In genomic region chr5:119074419-119074818, GRCh38 we compare ENCODE assay signal across 8 cellular contexts. TPM values are rescaled to one million over a fixed set of nuclear protein-coding genes. Genes with fewer than 3 reads are reported as not detected.
DNase-seq lines count a peak whose midpoint lies in the region; ATAC-seq and TF ChIP-seq lines count a peak whose summit lies in the region.

No MANE protein-coding gene starts in this region.

- no peak for TF ChIP-seq POLR2A in gastroesophageal sphincter (IDR thresholded peaks at IDR 0.05)
- TF ChIP-seq POLR2A in ovary (IDR thresholded peaks at IDR 0.05) = no peak

- H3K9me3 ChIP-seq in CD8-positive, alpha-beta memory T cell (ENCODE audit: low read length) = no peaks in the 10 kb centered on the region
- H3K9me3 ChIP-seq in gastroesophageal sphincter = no peaks in the 10 kb centered on the region
- H3K9me3 ChIP-seq in ovary = no peaks in the 10 kb centered on the region

- peak; percentile 31 for ATAC-seq in GM19395 (IDR thresholded peaks at IDR 0.05; ENCODE audit: unreplicated experiment)
- peak; percentile 24 for ATAC-seq in HG03139 (IDR thresholded peaks at IDR 0.05; ENCODE audit: unreplicated experiment)
- ATAC-seq in activated B cell treated with CpG ODN at 0.5 μM for 24 hours (ENCODE audit: low read depth) = no peak
- no peak for ATAC-seq in gastroesophageal sphincter
- no peak for ATAC-seq in HG02763 (IDR thresholded peaks at IDR 0.05; ENCODE audit: unreplicated experiment)

- 78 to 89% methylated on average over 3 of the region's 3 CpGs for WGBS in gastroesophageal sphincter (ENCODE audit: low coverage in 1 of 2), 2 donors
- 79 to 86% (median 81%) methylated on average over 3 of the region's 3 CpGs for WGBS in ovary, 3 donors

- H3K27ac ChIP-seq in CD8-positive, alpha-beta memory T cell (ENCODE audit: low read depth, low read length) = peak overlapping the region; percentile 19
- H3K27ac ChIP-seq in gastroesophageal sphincter (no peak overlapping the region), ovary (no peak overlapping the region)

- CTCF ChIA-PET in CD8-positive, alpha-beta memory T cell (lab: Charles Lee) = interaction anchor here (1.0 kb wide), 1 partner anchor 225 kb away, joined by 3 read pairs; no protein-coding TSS in a partner anchor
- CTCF ChIA-PET in activated B cell treated with CpG ODN at 0.5 μM for 24 hours (lab: Charles Lee) = interaction anchor here (0.6 kb wide), 2 partner anchors 53 to 1386 kb away, joined by 3 read pairs; no protein-coding TSS in a partner anchor

- no peak for TF ChIP-seq EP300 in gastroesophageal sphincter (IDR thresholded peaks at IDR 0.05)
- TF ChIP-seq EP300 in ovary (IDR thresholded peaks at IDR 0.05) = no peak

- TF ChIP-seq CTCF in activated B cell treated with CpG ODN at 0.5 μM for 24 hours (IDR thresholded peaks at IDR 0.05) (no peak), gastroesophageal sphincter (IDR thresholded peaks at IDR 0.05) (no peak), ovary (IDR thresholded peaks at IDR 0.05) (no peak)

- H3K27ac Mint-ChIP-seq in CD8-positive, alpha-beta memory T cell = peak overlapping the region in 3 of 8 donors; percentile 0 to 82 (median 81)
- peak overlapping the region; percentile 98 for H3K27ac Mint-ChIP-seq in activated B cell treated with CpG ODN at 0.5 μM for 24 hours

- intact Hi-C loops in activated B cell treated with CpG ODN at 0.5 μM for 24 hours (cut with micrococcal nuclease) = loop anchor here (5.0 kb wide), 3 partner anchors 33 to 1383 kb away; partner anchors contain the start of gene TNFAIP8
- intact Hi-C loops in ovary (cut with DNase I) = no loop called here

- peaks cover 44 to 74% (median 67%) of the 10 kb centered on the region in 3 donors for H3K4me1 Mint-ChIP-seq in CD8-positive, alpha-beta memory T cell
- peaks cover 77% of the 10 kb centered on the region for H3K4me1 Mint-ChIP-seq in activated B cell treated with CpG ODN at 0.5 μM for 24 hours

- H3K36me3 Mint-ChIP-seq in CD8-positive, alpha-beta memory T cell = peaks cover 0 to 12% (median 9%) of the 10 kb centered on the region in 3 donors
- peaks cover 16% of the 10 kb centered on the region for H3K36me3 Mint-ChIP-seq in activated B cell treated with CpG ODN at 0.5 μM for 24 hours (ENCODE audit: low read depth)

- H3K27me3 ChIP-seq in CD8-positive, alpha-beta memory T cell (ENCODE audit: insufficient read depth, low read length, poor library complexity, severe bottlenecking) = no peaks in the 10 kb centered on the region
- H3K27me3 ChIP-seq in gastroesophageal sphincter = no peaks in the 10 kb centered on the region
- H3K27me3 ChIP-seq in ovary = no peaks in the 10 kb centered on the region

- DNase-seq in CD8-positive, alpha-beta memory T cell = no peak
- DNase-seq in activated B cell treated with CpG ODN at 0.5 μM for 24 hours = no peak
- DNase-seq in ovary = no peak
- DNase-seq in NCI-H345 (lab: John Stamatoyannopoulos, UW) = no peak

- POLR2A ChIA-PET in CD8-positive, alpha-beta memory T cell (lab: Charles Lee) = no interaction called here
- POLR2A ChIA-PET in activated B cell treated with CpG ODN at 0.5 μM for 24 hours (lab: Charles Lee) = interaction anchor here (0.6 to 1.0 kb wide), 5 partner anchors 15 to 385 kb away, joined by 3 to 4 read pairs (median 3); no protein-coding TSS in a partner anchor

- no peaks in the 10 kb centered on the region for H3K36me3 ChIP-seq in CD8-positive, alpha-beta memory T cell (ENCODE audit: insufficient read depth, low read length)
- H3K36me3 ChIP-seq in gastroesophageal sphincter (no peaks in the 10 kb centered on the region), ovary (no peaks in the 10 kb centered on the region)

- peak overlapping the region in 2 of 7 donors; percentile 7 to 82 for H3K4me3 Mint-ChIP-seq in CD8-positive, alpha-beta memory T cell
- H3K4me3 Mint-ChIP-seq in activated B cell treated with CpG ODN at 0.5 μM for 24 hours = peak overlapping the region; percentile 72

- H3K4me3 ChIP-seq in CD8-positive, alpha-beta memory T cell (ENCODE audit: low read length) = no peak overlapping the region
- H3K4me3 ChIP-seq in gastroesophageal sphincter = no peak overlapping the region
- no peak overlapping the region for H3K4me3 ChIP-seq in ovary

- H3K27me3 Mint-ChIP-seq in CD8-positive, alpha-beta memory T cell = peaks cover 0 to 3% of the 10 kb centered on the region in 2 donors
- peaks cover 2% of the 10 kb centered on the region for H3K27me3 Mint-ChIP-seq in activated B cell treated with CpG ODN at 0.5 μM for 24 hours

- H3K9me3 Mint-ChIP-seq in CD8-positive, alpha-beta memory T cell = peaks cover 0 to 2% (median 0%) of the 10 kb centered on the region in 5 donors
- H3K9me3 Mint-ChIP-seq in activated B cell treated with CpG ODN at 0.5 μM for 24 hours = no peaks in the 10 kb centered on the region

- peaks cover 47% of the 10 kb centered on the region for H3K4me1 ChIP-seq in CD8-positive, alpha-beta memory T cell (ENCODE audit: insufficient read depth, low read length)
- H3K4me1 ChIP-seq in gastroesophageal sphincter = peaks cover 4 to 83% (median 12%) of the 10 kb centered on the region in 3 donors
- H3K4me1 ChIP-seq in ovary (ENCODE audit: insufficient read depth) = peaks cover 13% of the 10 kb centered on the region

RNA-seq across cellular contexts. Expression of gene DMXL1, which starts 3.5 kb away (rescaled TPM):
- 10 to 100 TPM; 25.9 to 26.2 TPM for total RNA-seq in CD8-positive, alpha-beta memory T cell
- polyA plus RNA-seq in CD8-positive, alpha-beta memory T cell = 12.9 TPM
- total RNA-seq in activated B cell treated with CpG ODN at 0.5 μM for 24 hours (66.8 and 76.9 TPM in 2 replicates), gastroesophageal sphincter (100 to 1,000 TPM in 1 of 4 donors, 10 to 100 TPM in 3; 38.4 to 157 (median 48.2) TPM), ovary (10 to 100 TPM; 33.9 to 50.1 (median 40.6) TPM)
- 10 to 100 TPM; 11.9 to 19.2 TPM for polyA plus RNA-seq in ovary

Comparison
In these comparisons a context has a peak if more than half of its experiments do, and no peak if none do; other contexts are left out.
1. ATAC-seq: peak in GM19395 (single experiment) and HG03139 (single experiment); none in activated B cell treated with CpG ODN at 0.5 μM for 24 hours (single experiment), gastroesophageal sphincter (single experiment) and HG02763 (single experiment).